18 cellular contexts compared by ENCODE assay signal in the genomic region with DNA sequence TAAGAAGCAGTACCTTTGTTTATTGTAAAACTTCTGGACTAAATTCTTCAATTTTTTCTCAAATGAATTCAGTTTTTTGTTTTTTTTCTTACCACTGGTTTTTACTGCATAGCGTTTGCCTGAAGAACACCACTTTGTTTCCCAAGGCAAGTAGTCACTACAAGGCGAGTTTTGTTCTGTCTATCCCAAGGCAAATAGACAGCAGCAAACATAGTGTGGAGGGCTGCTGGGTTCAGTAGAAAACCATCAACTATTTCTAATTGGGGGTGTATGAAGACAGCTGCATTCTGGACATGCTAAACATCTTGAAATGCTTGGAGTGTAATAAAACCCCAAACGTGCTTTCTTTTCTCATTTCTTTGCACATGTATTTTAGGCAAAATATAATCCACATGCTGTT.
"Had no signal": no experiment of that assay in that cellular context is flagged by ENCODE, and none has a peak within 500 bp of the region (broad histone marks: within the 10 kb centered on the region; RNA-seq: fewer than 3 reads in every experiment).

No MANE protein-coding gene starts in this region.

- H3K9me3 ChIP-seq: colonic mucosa, esophagus squamous epithelium, gastrocnemius medialis, lower lobe of right lung, neutrophil, pancreas, right lobe of liver, spleen, thoracic aorta, tibial nerve, upper lobe of left lung had no signal

- DNase-seq: colonic mucosa; effector memory CD4-positive, alpha-beta T cell; erythroblast; esophagus squamous epithelium; gastrocnemius medialis; head of caudate nucleus; left ventricle myocardium superior; lower lobe of right lung; naive B cell; pancreas; retina; right lobe of liver; spleen; stimulated activated naive B cell treated with anti-CD40 and anti-IgM and Interleukin-4, amounts not matched to agents 10 μg/mL and 1 μg/mL and 100 μg/mL, for 72 hours; upper lobe of left lung had no signal

- H3K4me3 ChIP-seq: colonic mucosa, esophagus squamous epithelium, gastrocnemius medialis, lower lobe of right lung, pancreas, right lobe of liver, spleen, thoracic aorta, tibial nerve, upper lobe of left lung had no signal

- H3K27ac ChIP-seq: colonic mucosa, esophagus squamous epithelium, gastrocnemius medialis, lower lobe of right lung, neutrophil, pancreas, right lobe of liver, spleen, thoracic aorta, tibial nerve, upper lobe of left lung had no signal

- H3K4me1 ChIP-seq: colonic mucosa, esophagus squamous epithelium, lower lobe of right lung, pancreas, right lobe of liver, spleen, tibial nerve, upper lobe of left lung had no signal

- H3K36me3 ChIP-seq: colonic mucosa, esophagus squamous epithelium, gastrocnemius medialis, lower lobe of right lung, neutrophil, pancreas, right lobe of liver, spleen, thoracic aorta, tibial nerve, upper lobe of left lung had no signal

- H3K27me3 ChIP-seq: colonic mucosa, esophagus squamous epithelium, gastrocnemius medialis, neutrophil, pancreas, right lobe of liver, spleen, tibial nerve, upper lobe of left lung had no signal
